Comparison of ENCODE assay signal across 8 cellular contexts in the genomic region with DNA sequence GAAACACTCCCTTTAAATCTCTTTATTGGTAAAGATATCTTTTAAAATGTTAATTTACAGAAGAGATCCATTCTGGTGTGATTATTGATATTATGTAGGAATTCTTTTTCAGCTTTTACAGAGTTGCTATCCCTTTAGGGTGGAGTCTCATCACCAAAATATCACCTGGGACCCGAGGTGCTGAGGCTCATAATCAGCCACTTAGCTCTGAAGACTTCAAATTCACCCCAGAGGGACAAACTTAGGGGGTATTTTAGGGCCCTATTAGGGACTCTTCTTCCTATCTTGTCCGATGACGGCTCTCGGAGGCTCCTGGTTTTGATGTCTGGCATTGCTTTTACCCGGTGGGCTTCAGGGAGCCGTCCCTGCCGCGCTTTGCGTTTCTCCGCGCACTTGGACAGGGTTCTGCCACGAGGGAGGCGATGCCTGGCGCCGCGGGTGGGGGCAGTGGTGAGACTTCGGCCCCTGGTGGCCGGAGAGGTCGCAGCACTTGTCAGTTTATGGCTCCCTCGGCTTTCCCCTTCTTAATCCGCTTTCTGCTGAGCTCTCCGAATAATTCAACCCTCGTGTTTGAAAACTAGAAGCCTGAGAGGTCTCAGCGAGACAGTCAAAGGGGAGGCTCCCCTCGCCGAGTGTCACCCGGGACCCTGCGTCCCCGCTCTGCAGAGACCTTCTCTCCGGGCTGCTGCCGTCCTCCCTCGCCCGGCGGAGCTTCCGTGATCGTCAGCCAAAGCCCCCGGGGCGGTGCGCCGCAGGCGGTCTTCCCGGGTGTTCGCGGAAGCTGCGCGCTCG. TPM values are rescaled to one million over a fixed set of nuclear protein-coding genes. Genes with fewer than 3 reads are reported as not detected.
DNase-seq lines count a peak whose midpoint lies in the region; ATAC-seq and TF ChIP-seq lines count a peak whose summit lies in the region.

No MANE protein-coding gene starts in this region.

- H3K4me1 ChIP-seq in Panc1 (ENCODE audit: control insufficient read depth, insufficient read depth, low read length) (0 out of 2 replicates have a peak, but pooled peaks cover 2% of the 10 kb centered on the region), foreskin keratinocyte (no peaks in the 10 kb centered on the region), neuron (ENCODE audit: insufficient read depth, low read length) (peaks cover 19% of the 10 kb centered on the region), stomach smooth muscle (ENCODE audit: control insufficient read depth, insufficient read depth, low read length) (peaks cover 9% of the 10 kb centered on the region)

- no TSS peak for BruUV-seq in Panc1 (replicated peaks; lab: Mats Ljungman, UMichigan)

- H3K36me3 ChIP-seq in Panc1 (ENCODE audit: control insufficient read depth, insufficient read depth, low read length) (no peaks in the 10 kb centered on the region), neuron (ENCODE audit: insufficient read depth, low read length) (no peaks in the 10 kb centered on the region), stomach smooth muscle (ENCODE audit: control insufficient read depth in 2 of 2, insufficient read depth in 2 of 2, low read length in 2 of 2) (no peaks in the 10 kb centered on the region)

- intact Hi-C loops in Panc1 (cut with micrococcal nuclease; ENCODE audit: unreplicated experiment), result no loop called here

- peak overlapping the region; percentile 35; the same call in 1 of the 2 replicates for H3K27ac ChIP-seq in C4-2B
- H3K27ac ChIP-seq in Panc1 (ENCODE audit: low read length), result peak overlapping the region; percentile 2; the same call in 1 of the 2 replicates
- H3K27ac ChIP-seq in foreskin keratinocyte, result no peak overlapping the region
- no peak overlapping the region for H3K27ac ChIP-seq in stomach smooth muscle (ENCODE audit: low read length)

- in situ Hi-C loops in Panc1 (cut with HindIII; ENCODE audit: low pct_unique_long_range_greater_than_20kb, low sequenced_read_pairs), result no loop called here

- H2AFZ ChIP-seq in neuron (ENCODE audit: low read depth, low read length), result peak overlapping the region; percentile 91

- peak; percentile 93 for TF ChIP-seq CTCF in C4-2B (conservative IDR thresholded peaks at IDR 0.05)
- TF ChIP-seq CTCF in Panc1 (IDR thresholded peaks at IDR 0.05), result peak; percentile 97
- peak; percentile 72 for TF ChIP-seq CTCF in foreskin keratinocyte (conservative IDR thresholded peaks at IDR 0.05)

- peak; percentile 99 for ATAC-seq in GM19043 (IDR thresholded peaks at IDR 0.05; ENCODE audit: low read depth, unreplicated experiment)
- peak; percentile 99 for ATAC-seq in HG03196 (IDR thresholded peaks at IDR 0.05; ENCODE audit: unreplicated experiment)
- peak; percentile 99 for ATAC-seq in Panc1
- peak; percentile 94 for ATAC-seq in foreskin keratinocyte

- H3K9ac ChIP-seq in stomach smooth muscle (ENCODE audit: low read length in 2 of 2), result peak overlapping the region; percentile 40 to 66

- POLR2A ChIA-PET in Panc1 (lab: Charles Lee), result interaction anchor here (0.5 kb wide), 1 partner anchor 59 kb away, joined by 7 read pairs; no protein-coding TSS in a partner anchor

- H3K9me3 ChIP-seq in Panc1 (ENCODE audit: control insufficient read depth, insufficient read depth, low read depth, low read length) (no peaks in the 10 kb centered on the region), neuron (ENCODE audit: low read length) (no peaks in the 10 kb centered on the region), stomach smooth muscle (ENCODE audit: control insufficient read depth in 2 of 2, low read length in 2 of 2) (no peaks in the 10 kb centered on the region)

- H3K27me3 ChIP-seq in Panc1 (ENCODE audit: control insufficient read depth, insufficient read depth, low read length), result peaks cover 22% of the 10 kb centered on the region
- peaks cover 7% of the 10 kb centered on the region for H3K27me3 ChIP-seq in foreskin keratinocyte
- H3K27me3 ChIP-seq in neuron (ENCODE audit: insufficient read depth, low read length), result peaks cover 36% of the 10 kb centered on the region
- peaks cover 2 to 3% of the 10 kb centered on the region in 2 donors for H3K27me3 ChIP-seq in stomach smooth muscle (ENCODE audit: control insufficient read depth in 1 of 2, insufficient read depth in 2 of 2, low read length in 2 of 2)

- CTCF ChIA-PET in Panc1 (lab: Charles Lee), result interaction anchor here (0.6 to 1.3 kb wide), 5 partner anchors 12 to 61 kb away, joined by 3 to 4 read pairs (median 4); no protein-coding TSS in a partner anchor

- DNase-seq in Panc1 (ENCODE audit: low read depth, low spot score), result peak; percentile 67
- peak; percentile 47 for DNase-seq in activated effector memory CD4-positive, alpha-beta T cell treated with Interleukin-2 at 50 U/mL for 16 hours
- peak in 1 of 2 donors; percentile 26 for DNase-seq in foreskin keratinocyte

- peak overlapping the region; percentile 60 to 73 for H3K4me3 ChIP-seq in Panc1 (ENCODE audit: low read depth in 2 of 2, low read length in 2 of 2)
- H3K4me3 ChIP-seq in neuron (ENCODE audit: low read length), result peak overlapping the region; percentile 56
- peak overlapping the region; percentile 61 to 84 for H3K4me3 ChIP-seq in stomach smooth muscle (ENCODE audit: low read length in 2 of 2)

RNA-seq across cellular contexts. Expression of a gene that starts 27.8 kb away (rescaled TPM):
- total RNA-seq in Panc1 (2021; ENCODE audit: unreplicated experiment), result 0.10 TPM
- polyA plus RNA-seq in Panc1 (2012; ENCODE audit: insufficient read length), result 0.40 TPM
- not detected in 2 replicates for total RNA-seq in foreskin keratinocyte
- polyA plus RNA-seq in foreskin keratinocyte, result not detected in 2 replicates

Comparison
In these comparisons a context has a peak if more than half of its experiments do, and no peak if none do; other contexts are left out.
1. H3K27ac ChIP-seq: peak in C4-2B (single experiment) and Panc1 (single experiment); none in foreskin keratinocyte (single experiment) and stomach smooth muscle (single experiment).
2. Peak in every context shown above with its lines, with median percentiles within 50 percentile points of each other: CTCF ChIP-seq, ATAC-seq and H3K4me3 ChIP-seq.